Comparison of ENCODE assay signal across 12 cellular contexts in the genomic region with DNA sequence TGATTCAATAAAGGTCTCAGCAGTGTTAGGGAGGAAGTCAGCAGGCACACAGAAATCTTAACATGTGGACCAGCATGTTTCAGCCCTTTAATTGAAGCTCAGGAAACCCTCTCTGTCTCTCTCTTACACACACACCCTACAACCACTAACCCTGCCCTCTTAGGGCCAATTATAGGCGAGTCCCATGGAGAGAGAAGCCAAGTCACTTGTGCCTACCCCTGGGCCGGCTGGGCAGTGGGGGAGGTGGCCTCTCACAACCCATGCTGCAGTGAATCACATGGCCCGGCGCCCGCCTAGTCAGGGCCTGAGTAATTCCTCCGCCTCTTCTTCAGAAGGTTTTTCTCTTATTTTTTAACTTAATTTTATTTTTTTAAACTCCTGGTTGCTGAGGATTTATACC. TPM values are rescaled to one million over a fixed set of nuclear protein-coding genes. Genes with fewer than 3 reads are reported as not detected.
DNase-seq lines count a peak whose midpoint lies in the region; ATAC-seq, FAIRE-seq and TF ChIP-seq lines count a peak whose summit lies in the region.
"Had no signal": no experiment of that assay in that cellular context is flagged by ENCODE, and none has a peak within 500 bp of the region (broad histone marks: within the 10 kb centered on the region; RNA-seq: fewer than 3 reads in every experiment).

No MANE protein-coding gene starts in this region.

- peak overlapping the region; percentile 71 for H3K4me2 ChIP-seq in osteoblast (ENCODE audit: insufficient read depth, low read length)

- peaks cover 54% of the 10 kb centered on the region for H3K79me2 ChIP-seq in osteoblast (ENCODE audit: insufficient read depth, low read length)

- peak; percentile 61 for DNase-seq in EL
- DNase-seq in RCC 7860 (ENCODE audit: low spot score) = peak; percentile 47
- peak; percentile 18 for DNase-seq in epidermal melanocyte (ENCODE audit: insufficient read length, low spot score)
- DNase-seq in osteoblast (ENCODE audit: insufficient read length, low spot score, missing footprints) = peak; percentile 92
- no peak for DNase-seq in cerebellar nuclear complex (lab: John Stamatoyannopoulos, UW)
- no peak for DNase-seq in activated gamma-delta T cell treated with Interleukin-2 at 50 U/mL for 16 hours
- no peak for DNase-seq in stimulated activated CD4-positive, alpha-beta T cell treated with anti-CD3 and anti-CD28 coated beads, Interleukin-2, amount 100 ng/mL, for 48 hours
- DNase-seq: cortex of kidney; NCI-H2081; OCI-M1; stimulated activated naive B cell treated with anti-CD40 and anti-IgM and Interleukin-4, amounts not matched to agents 10 μg/mL and 1 μg/mL and 100 μg/mL, for 72 hours had no signal

- TF ChIP-seq CTCF in osteoblast (IDR thresholded peaks at IDR 0.05; ENCODE audit: extremely low read depth, low read depth, low read length) (no peak), gastroesophageal sphincter (IDR thresholded peaks at IDR 0.05) (no peak)

- peak overlapping the region; percentile 73 for H2AFZ ChIP-seq in osteoblast (ENCODE audit: low read length)

- FAIRE-seq in RCC 7860 (lab: Jason Lieb, UNC) = peak; percentile 85

- H3K4me3 ChIP-seq in osteoblast (ENCODE audit: insufficient read depth, low read length) = no peak overlapping the region
- H3K4me3 ChIP-seq in gastroesophageal sphincter = no peak overlapping the region

- H3K27me3 ChIP-seq in osteoblast (ENCODE audit: insufficient read depth, low read length) = no peaks in the 10 kb centered on the region
- H3K27me3 ChIP-seq in gastroesophageal sphincter = no peaks in the 10 kb centered on the region

- H3K9me3 ChIP-seq in osteoblast (ENCODE audit: low read depth, low read length) (no peaks in the 10 kb centered on the region), gastroesophageal sphincter (no peaks in the 10 kb centered on the region)

- TF ChIP-seq POLR2A in gastroesophageal sphincter (IDR thresholded peaks at IDR 0.05) = no peak

- H3K36me3 ChIP-seq in osteoblast (ENCODE audit: insufficient read depth, low read length) (no peaks in the 10 kb centered on the region), gastroesophageal sphincter (no peaks in the 10 kb centered on the region)

- WGBS in gastroesophageal sphincter (ENCODE audit: low coverage in 1 of 2), 2 donors = 41% methylated on average over 5 of the region's 6 CpGs; no CpG with 5 or more reads in 1 of the 2 donors

- peak overlapping the region; percentile 78 for H3K27ac ChIP-seq in osteoblast (ENCODE audit: low read depth, low read length)
- H3K27ac ChIP-seq in gastroesophageal sphincter = peak overlapping the region in 1 of 4 donors; percentile 6

- no peaks in the 10 kb centered on the region for H4K20me1 ChIP-seq in osteoblast (ENCODE audit: insufficient read depth, low read length)

- H3K4me1 ChIP-seq in osteoblast (ENCODE audit: insufficient read depth, low read length) = peaks cover 29% of the 10 kb centered on the region
- H3K4me1 ChIP-seq in gastroesophageal sphincter = peaks cover 0 to 44% (median 0%) of the 10 kb centered on the region in 3 donors

- TF ChIP-seq EP300 in gastroesophageal sphincter (IDR thresholded peaks at IDR 0.05) = no peak

- ATAC-seq in gastroesophageal sphincter = no peak
- ATAC-seq: stimulated activated naive B cell treated with anti-CD40 and anti-IgM and Interleukin-4, amounts not matched to agents 10 μg/mL and 1 μg/mL and 100 μg/mL, for 72 hours had no signal

RNA-seq across cellular contexts. Expression of gene FGD1, which starts 3.7 kb away (rescaled TPM):
- total RNA-seq in osteoblast (8.7 and 9.1 TPM in 2 replicates), gastroesophageal sphincter (10 to 100 TPM in 1 of 4 donors, 1 to 10 TPM in 3; 4.2 to 12.0 (median 7.2) TPM)

RNA-seq across cellular contexts. Expression of gene GNL3L, which starts 37.7 kb away (rescaled TPM):
- total RNA-seq in osteoblast (39.5 and 39.8 TPM in 2 replicates), gastroesophageal sphincter (10 to 100 TPM; 20.9 to 34.4 (median 24.2) TPM)

RNA-seq across cellular contexts. Expression of gene TSR2, which starts 52.1 kb away (rescaled TPM):
- 9.0 and 10.0 TPM in 2 replicates for total RNA-seq in osteoblast
- total RNA-seq in gastroesophageal sphincter = 10 to 100 TPM; 30.4 to 39.5 (median 34.7) TPM

Comparison
In these comparisons a context has a peak if more than half of its experiments do, and no peak if none do; other contexts are left out.
1. DNase-seq: peak in EL (single experiment), RCC 7860 (single experiment), epidermal melanocyte (single experiment) and osteoblast (single experiment); none in cerebellar nuclear complex (0 of 2), activated gamma-delta T cell treated with Interleukin-2 at 50 U/mL for 16 hours (single experiment) and stimulated activated CD4-positive, alpha-beta T cell treated with anti-CD3 and anti-CD28 coated beads, Interleukin-2, amount 100 ng/mL, for 48 hours (0 of 2).